In genomic region chr16:17346441-17346773, GRCh38 we compare ENCODE assay signal across 12 cellular contexts.
DNase-seq lines count a peak whose midpoint lies in the region; TF ChIP-seq lines count a peak whose summit lies in the region.
"Had no signal": no experiment of that assay in that cellular context is flagged by ENCODE, and none has a peak within 500 bp of the region (broad histone marks: within the 10 kb centered on the region; RNA-seq: fewer than 3 reads in every experiment).

No MANE protein-coding gene starts in this region.

- no peak for TF ChIP-seq EP300 in suprapubic skin (IDR thresholded peaks at IDR 0.05)

- 21% methylated on average over 3 of the region's 3 CpGs for WGBS in suprapubic skin

- H3K4me3 ChIP-seq in suprapubic skin = no peak overlapping the region
- H3K4me3 ChIP-seq: SJSA1 had no signal

- no peaks in the 10 kb centered on the region for H3K27me3 Mint-ChIP-seq in activated naive CD4-positive, alpha-beta T cell treated with anti-CD3 and anti-CD28 coated beads for 36 hours (ENCODE audit: low read depth)
- H3K27me3 Mint-ChIP-seq in activated CD4-positive, alpha-beta memory T cell treated with anti-CD3 and anti-CD28 coated beads for 36 hours = no peaks in the 10 kb centered on the region
- H3K27me3 Mint-ChIP-seq in immature natural killer cell (ENCODE audit: low read depth in 3 of 3) = peaks cover 19 to 21% (median 20%) of the 10 kb centered on the region in 3 donors
- no peaks in the 10 kb centered on the region for H3K27me3 Mint-ChIP-seq in osteocyte (ENCODE audit: unreplicated experiment)

- no peaks in the 10 kb centered on the region for H3K9me3 ChIP-seq in suprapubic skin
- H3K9me3 ChIP-seq: SJSA1 had no signal

- peak overlapping the region; percentile 59 for H3K27ac ChIP-seq in suprapubic skin
- H3K27ac ChIP-seq: SJSA1 had no signal

- CTCF ChIA-PET in activated naive CD4-positive, alpha-beta T cell treated with anti-CD3 and anti-CD28 coated beads for 36 hours (lab: Charles Lee) = interaction anchor here (1.1 to 1.8 kb wide), 4 partner anchors 11 to 121 kb away, joined by 3 to 7 read pairs (median 3); no protein-coding TSS in a partner anchor
- CTCF ChIA-PET in activated CD4-positive, alpha-beta memory T cell treated with anti-CD3 and anti-CD28 coated beads for 36 hours (lab: Charles Lee) = interaction anchor here (0.9 to 3.5 kb wide), 2 partner anchors 13 to 152 kb away, joined by 5 to 13 read pairs; no protein-coding TSS in a partner anchor

- no peak for TF ChIP-seq CTCF in suprapubic skin (IDR thresholded peaks at IDR 0.05)
- TF ChIP-seq CTCF in osteocyte (IDR thresholded peaks at IDR 0.05) = no peak

- no peaks in the 10 kb centered on the region for H3K9me3 Mint-ChIP-seq in activated naive CD4-positive, alpha-beta T cell treated with anti-CD3 and anti-CD28 coated beads for 36 hours
- no peaks in the 10 kb centered on the region for H3K9me3 Mint-ChIP-seq in activated CD4-positive, alpha-beta memory T cell treated with anti-CD3 and anti-CD28 coated beads for 36 hours
- H3K9me3 Mint-ChIP-seq in immature natural killer cell (no peaks in the 10 kb centered on the region), osteocyte (ENCODE audit: unreplicated experiment) (no peaks in the 10 kb centered on the region)
- H3K9me3 Mint-ChIP-seq: activated T-cell treated with anti-CD3 and anti-CD28 coated beads, Interleukin-2, amount 50 U/mL, for 4 hours; H9 had no signal

- H3K36me3 ChIP-seq in suprapubic skin = no peaks in the 10 kb centered on the region
- H3K36me3 ChIP-seq: SJSA1 had no signal

- no peak for TF ChIP-seq POLR2A in suprapubic skin (IDR thresholded peaks at IDR 0.05)

- peaks cover 67% of the 10 kb centered on the region for H3K4me1 Mint-ChIP-seq in activated naive CD4-positive, alpha-beta T cell treated with anti-CD3 and anti-CD28 coated beads for 36 hours (ENCODE audit: low read depth)
- peaks cover 60% of the 10 kb centered on the region for H3K4me1 Mint-ChIP-seq in activated CD4-positive, alpha-beta memory T cell treated with anti-CD3 and anti-CD28 coated beads for 36 hours (ENCODE audit: low read depth)
- peaks cover 85 to 94% of the 10 kb centered on the region in 2 donors for H3K4me1 Mint-ChIP-seq in immature natural killer cell
- peaks cover 3% of the 10 kb centered on the region for H3K4me1 Mint-ChIP-seq in osteocyte (ENCODE audit: unreplicated experiment)
- H3K4me1 Mint-ChIP-seq: H9 had no signal

- intact Hi-C loops in activated naive CD4-positive, alpha-beta T cell treated with anti-CD3 and anti-CD28 coated beads for 36 hours (cut with micrococcal nuclease) = loop anchor here (2.0 kb wide), 1 partner anchor 14 kb away; no protein-coding TSS in a partner anchor
- intact Hi-C loops in activated CD4-positive, alpha-beta memory T cell treated with anti-CD3 and anti-CD28 coated beads for 36 hours (cut with micrococcal nuclease) = no loop called here

- no peak for DNase-seq in activated naive CD4-positive, alpha-beta T cell treated with anti-CD3 and anti-CD28 coated beads for 36 hours
- no peak for DNase-seq in activated naive CD4-positive, alpha-beta T cell (lab: John Stamatoyannopoulos, UW)
- DNase-seq in activated CD4-positive, alpha-beta memory T cell treated with anti-CD3 and anti-CD28 coated beads for 36 hours = no peak
- no peak for DNase-seq in immature natural killer cell
- no peak for DNase-seq in suprapubic skin (ENCODE audit: low spot score in 2 of 2)
- no peak for DNase-seq in anterior cingulate cortex (lab: John Stamatoyannopoulos, UW)
- no peak for DNase-seq in retina
- no peak for DNase-seq in osteocyte (ENCODE audit: extremely low spot score, unreplicated experiment)
- DNase-seq: activated T-cell treated with anti-CD3 and anti-CD28 coated beads, Interleukin-2, amount 50 U/mL, for 4 hours; H9; NCI-H2081 treated with DMSO at 0.1 percent for 48 hours had no signal

- no peak overlapping the region for H3K4me3 Mint-ChIP-seq in activated naive CD4-positive, alpha-beta T cell treated with anti-CD3 and anti-CD28 coated beads for 36 hours
- H3K4me3 Mint-ChIP-seq in activated CD4-positive, alpha-beta memory T cell treated with anti-CD3 and anti-CD28 coated beads for 36 hours = no peak overlapping the region
- H3K4me3 Mint-ChIP-seq in immature natural killer cell (peak overlapping the region; percentile 39 to 80 (median 71)), osteocyte (ENCODE audit: unreplicated experiment) (no peak overlapping the region)
- H3K4me3 Mint-ChIP-seq: H9 had no signal

- POLR2A ChIA-PET in activated CD4-positive, alpha-beta memory T cell treated with anti-CD3 and anti-CD28 coated beads for 36 hours (lab: Charles Lee) = interaction anchor here (1.3 to 1.7 kb wide), 3 partner anchors 17 to 71 kb away, joined by 3 to 6 read pairs (median 3); no protein-coding TSS in a partner anchor

- no peaks in the 10 kb centered on the region for H3K27me3 ChIP-seq in suprapubic skin
- H3K27me3 ChIP-seq: SJSA1 had no signal

- H3K27ac Mint-ChIP-seq in activated naive CD4-positive, alpha-beta T cell treated with anti-CD3 and anti-CD28 coated beads for 36 hours = peak overlapping the region; percentile 89
- H3K27ac Mint-ChIP-seq in activated CD4-positive, alpha-beta memory T cell treated with anti-CD3 and anti-CD28 coated beads for 36 hours = peak overlapping the region; percentile 85
- peak overlapping the region; percentile 87 to 97 (median 92) for H3K27ac Mint-ChIP-seq in immature natural killer cell
- H3K27ac Mint-ChIP-seq in osteocyte (ENCODE audit: unreplicated experiment) = no peak overlapping the region

- H3K36me3 Mint-ChIP-seq in activated naive CD4-positive, alpha-beta T cell treated with anti-CD3 and anti-CD28 coated beads for 36 hours (ENCODE audit: low read depth) = no peaks in the 10 kb centered on the region
- H3K36me3 Mint-ChIP-seq in activated CD4-positive, alpha-beta memory T cell treated with anti-CD3 and anti-CD28 coated beads for 36 hours = peaks cover 5% of the 10 kb centered on the region
- H3K36me3 Mint-ChIP-seq in immature natural killer cell = peaks cover 0 to 4% (median 0%) of the 10 kb centered on the region in 3 donors
- H3K36me3 Mint-ChIP-seq in osteocyte (ENCODE audit: unreplicated experiment) = no peaks in the 10 kb centered on the region

- H3K4me1 ChIP-seq in suprapubic skin = peaks cover 58% of the 10 kb centered on the region

Comparison
In these comparisons a context has a peak if more than half of its experiments do, and no peak if none do; other contexts are left out.
1. H3K4me3 Mint-ChIP-seq: peak in immature natural killer cell (5 of 5); none in activated naive CD4-positive, alpha-beta T cell treated with anti-CD3 and anti-CD28 coated beads for 36 hours (single experiment), activated CD4-positive, alpha-beta memory T cell treated with anti-CD3 and anti-CD28 coated beads for 36 hours (single experiment) and osteocyte (single experiment).